Comparison of ENCODE assay signal across 22 cellular contexts in genomic region chr10:61064356-61064755, GRCh38.
"Had no signal": no experiment of that assay in that cellular context is flagged by ENCODE, and none has a peak within 500 bp of the region (broad histone marks: within the 10 kb centered on the region; RNA-seq: fewer than 3 reads in every experiment).

No MANE protein-coding gene starts in this region.

- H3K27me3 ChIP-seq: colonic mucosa, esophagus muscularis mucosa, gastroesophageal sphincter, heart left ventricle, hepatocyte, left lung had no signal

- H3K27ac Mint-ChIP-seq: dendritic cell treated with granulocyte-macrophage colony-stimulating factor and Interleukin-4, amounts not matched to agents 40 ng/mL and 50 ng/mL, for 4 days; effector memory CD8-positive, alpha-beta T cell; endodermal cell had no signal

- FAIRE-seq: endometrium, frontal cortex, islet of Langerhans, keratinocyte had no signal

- H3K4me3 ChIP-seq: colonic mucosa, esophagus muscularis mucosa, gastroesophageal sphincter, heart left ventricle, hepatocyte, left lung, lower lobe of right lung had no signal

- H2AFZ ChIP-seq: hepatocyte had no signal

- H3K27ac ChIP-seq: colonic mucosa, esophagus muscularis mucosa, foreskin keratinocyte, gastroesophageal sphincter, heart left ventricle, hepatocyte, left lung, lower lobe of right lung had no signal

- H3K9me3 Mint-ChIP-seq: dendritic cell treated with granulocyte-macrophage colony-stimulating factor and Interleukin-4, amounts not matched to agents 40 ng/mL and 50 ng/mL, for 4 days; effector memory CD8-positive, alpha-beta T cell; endodermal cell had no signal

- H3K4me3 Mint-ChIP-seq: dendritic cell treated with granulocyte-macrophage colony-stimulating factor and Interleukin-4, amounts not matched to agents 40 ng/mL and 50 ng/mL, for 4 days; effector memory CD8-positive, alpha-beta T cell; endodermal cell had no signal

- ATAC-seq: effector memory CD8-positive, alpha-beta T cell; foreskin keratinocyte; gastroesophageal sphincter; heart left ventricle; left cardiac atrium; left lung; left ventricle myocardium superior; lower lobe of right lung had no signal

- DNase-seq: colonic mucosa; cortex of kidney; effector CD8-positive, alpha-beta T cell; effector memory CD8-positive, alpha-beta T cell; endodermal cell; heart left ventricle; hypothalamus; left cardiac atrium; left lung; left ventricle myocardium superior; lower lobe of right lung; mesenchymal stem cell; midbrain had no signal

- H3K9me3 ChIP-seq: colonic mucosa, esophagus muscularis mucosa, gastroesophageal sphincter, heart left ventricle, left lung, lower lobe of right lung had no signal

- H3K4me2 ChIP-seq: hepatocyte had no signal

- H3K36me3 ChIP-seq: colonic mucosa, esophagus muscularis mucosa, gastroesophageal sphincter, heart left ventricle, left lung, lower lobe of right lung had no signal

- H3K79me2 ChIP-seq: hepatocyte had no signal

- H3K27me3 Mint-ChIP-seq: dendritic cell treated with granulocyte-macrophage colony-stimulating factor and Interleukin-4, amounts not matched to agents 40 ng/mL and 50 ng/mL, for 4 days; effector memory CD8-positive, alpha-beta T cell had no signal

- H3K4me1 ChIP-seq: colonic mucosa, foreskin keratinocyte, left lung, lower lobe of right lung had no signal
